In genomic region chr12:48716168-48716492, GRCh38 we compare ENCODE assay signal across 8 cellular contexts. TPM values are rescaled to one million over a fixed set of nuclear protein-coding genes. Genes with fewer than 3 reads are reported as not detected.
A peak's percentile ranks its signal among the peaks of the same experiment; 100 is the strongest.
DNase-seq lines count a peak whose midpoint lies in the region; ATAC-seq and TF ChIP-seq lines count a peak whose summit lies in the region.

No MANE protein-coding gene starts in this region.

- H3K36me3 ChIP-seq in Panc1 (ENCODE audit: control insufficient read depth, insufficient read depth, low read length) = peaks cover 8% of the 10 kb centered on the region
- H3K36me3 ChIP-seq in fibroblast of lung (ENCODE audit: control insufficient read depth, insufficient read depth, low read length) = no peaks in the 10 kb centered on the region
- H3K36me3 ChIP-seq in prostate gland = no peaks in the 10 kb centered on the region

- no peaks in the 10 kb centered on the region for H4K20me1 ChIP-seq in fibroblast of lung (ENCODE audit: control insufficient read depth, extremely low read depth, insufficient read depth, low read length)

- H3K79me2 ChIP-seq in fibroblast of lung (ENCODE audit: control insufficient read depth, insufficient read depth, low read length) = peaks cover 45% of the 10 kb centered on the region

- H3K27ac ChIP-seq in Panc1 (ENCODE audit: low read length) (peak overlapping the region; percentile 98), fibroblast of lung (ENCODE audit: insufficient read depth, low read length) (peak overlapping the region; percentile 98), prostate gland (peak overlapping the region; percentile 89 to 92)

- peak overlapping the region; percentile 90 for H3K9ac ChIP-seq in fibroblast of lung (ENCODE audit: insufficient read depth, low read length)

- TF ChIP-seq POLR2A in prostate gland (IDR thresholded peaks at IDR 0.05) = no peak

- H3K27me3 ChIP-seq in Panc1 (ENCODE audit: control insufficient read depth, insufficient read depth, low read length) = no peaks in the 10 kb centered on the region
- no peaks in the 10 kb centered on the region for H3K27me3 ChIP-seq in fibroblast of lung (ENCODE audit: control insufficient read depth, insufficient read depth, low read length)
- no peaks in the 10 kb centered on the region for H3K27me3 ChIP-seq in prostate gland (replicated peaks; ENCODE audit: insufficient read depth)

- H3K9me3 ChIP-seq in Panc1 (ENCODE audit: control insufficient read depth, insufficient read depth, low read depth, low read length) = no peaks in the 10 kb centered on the region
- H3K9me3 ChIP-seq in fibroblast of lung (ENCODE audit: control insufficient read depth, insufficient read depth, low read depth, low read length) = no peaks in the 10 kb centered on the region
- no peaks in the 10 kb centered on the region for H3K9me3 ChIP-seq in prostate gland

- BruUV-seq in Panc1 (replicated peaks; lab: Mats Ljungman, UMichigan) = TSS peak; percentile 86

- in situ Hi-C loops in Panc1 (cut with HindIII; ENCODE audit: low pct_unique_long_range_greater_than_20kb, low sequenced_read_pairs) = no loop called here

- POLR2A ChIA-PET in Panc1 (lab: Charles Lee) = interaction anchor here (0.6 kb wide), 1 partner anchor 12 kb away, joined by 3 read pairs; no protein-coding TSS in a partner anchor

- H2AFZ ChIP-seq in fibroblast of lung (ENCODE audit: low read length) = peak overlapping the region; percentile 6

- H3K4me1 ChIP-seq in Panc1 (ENCODE audit: control insufficient read depth, insufficient read depth, low read length) (peaks cover 13% of the 10 kb centered on the region; the same call in 1 of the 2 replicates), fibroblast of lung (ENCODE audit: control insufficient read depth, extremely low read depth, insufficient read depth, low read length) (peaks cover 3% of the 10 kb centered on the region), prostate gland (replicated peaks) (peaks cover 11% of the 10 kb centered on the region)

- ATAC-seq in Panc1 (peak; percentile 61), HG02938 (IDR thresholded peaks at IDR 0.05; ENCODE audit: unreplicated experiment) (no peak), GM19397 (IDR thresholded peaks at IDR 0.05; ENCODE audit: unreplicated experiment) (no peak), GM21515 (IDR thresholded peaks at IDR 0.05; ENCODE audit: unreplicated experiment) (no peak)

- peak overlapping the region; percentile 73 for H3K4me2 ChIP-seq in fibroblast of lung (ENCODE audit: extremely low read depth, insufficient read depth, low read length)

- H3K4me3 ChIP-seq in GM12864 (ENCODE audit: low read depth, low read length) (peak overlapping the region; percentile 65), Panc1 (ENCODE audit: low read depth in 2 of 2, low read length in 2 of 2) (peak overlapping the region; percentile 92 to 95), fibroblast of lung (replicated peaks in 1 of 4; ENCODE audit: control extremely low read depth in 1 of 4, insufficient read depth in 1 of 4, low read depth in 3 of 4, low read length in 4 of 4) (peak overlapping the region; percentile 64 to 94 (median 81)), prostate gland (peak overlapping the region; percentile 52 to 55)

- no peak for TF ChIP-seq CTCF in GM12864 (IDR thresholded peaks at IDR 0.05; ENCODE audit: low read depth, low read length, missing control alignments)
- no peak for TF ChIP-seq CTCF in Panc1 (IDR thresholded peaks at IDR 0.05)
- no peak for TF ChIP-seq CTCF in fibroblast of lung (conservative IDR thresholded peaks at IDR 0.05 in 1 of 2, IDR thresholded peaks at IDR 0.05 in 1 of 2; ENCODE audit: low read depth in 1 of 2, low read length in 2 of 2)
- no peak for TF ChIP-seq CTCF in prostate gland (IDR thresholded peaks at IDR 0.05)

- intact Hi-C loops in Panc1 (cut with micrococcal nuclease; ENCODE audit: unreplicated experiment) = no loop called here
- intact Hi-C loops in prostate gland (cut with DNase I) = loop anchor here (1.0 kb wide), 1 partner anchor 34 kb away; the partner anchor contains the start of gene KANSL2

- 0% methylated on average over 17 of the region's 17 CpGs for WGBS in prostate gland

- CTCF ChIA-PET in Panc1 (lab: Charles Lee) = no interaction called here

- DNase-seq in GM12864 (ENCODE audit: low read depth) (no peak), Panc1 (ENCODE audit: low read depth, low spot score) (no peak), fibroblast of lung (ENCODE audit: low read depth in 2 of 2) (peak in 1 of 2 donors; percentile 14), prostate gland (ENCODE audit: low spot score) (no peak), superior temporal gyrus (ENCODE audit: extremely low spot score) (no peak)

RNA-seq across cellular contexts. Expression of gene CCNT1, which starts 0.4 kb away (rescaled TPM):
- 50.0 TPM for total RNA-seq in Panc1 (2021; ENCODE audit: unreplicated experiment)
- 12.5 TPM for polyA plus RNA-seq in Panc1 (2012; ENCODE audit: insufficient read length)
- total RNA-seq in fibroblast of lung = 21.6 and 24.6 TPM in 2 replicates
- 15.5 and 20.4 TPM in 2 replicates for polyA plus RNA-seq in fibroblast of lung
- 6.3 and 12.4 TPM in 2 replicates for polyA plus RNA-seq in fibroblast of lung (2012)
- polyA minus RNA-seq in fibroblast of lung (ENCODE audit: low replicate concordance) = 5.8 and 7.7 TPM in 2 replicates
- 10 to 100 TPM; 33.0 to 33.8 TPM for total RNA-seq in prostate gland

RNA-seq across cellular contexts. Expression of gene KANSL2, which starts 34.1 kb away (rescaled TPM):
- 36.9 TPM for total RNA-seq in Panc1 (2021; ENCODE audit: unreplicated experiment)
- polyA plus RNA-seq in Panc1 (2012; ENCODE audit: insufficient read length) = 17.3 TPM
- 51.2 and 60.4 TPM in 2 replicates for total RNA-seq in fibroblast of lung
- polyA plus RNA-seq in fibroblast of lung = 38.8 and 43.9 TPM in 2 replicates
- 19.9 and 24.1 TPM in 2 replicates for polyA plus RNA-seq in fibroblast of lung (2012)
- 21.3 and 22.0 TPM in 2 replicates for polyA minus RNA-seq in fibroblast of lung (ENCODE audit: low replicate concordance)
- 10 to 100 TPM; 53.1 to 53.2 TPM for total RNA-seq in prostate gland
